1 cellular context compared by ENCODE assay signal in the genomic region with DNA sequence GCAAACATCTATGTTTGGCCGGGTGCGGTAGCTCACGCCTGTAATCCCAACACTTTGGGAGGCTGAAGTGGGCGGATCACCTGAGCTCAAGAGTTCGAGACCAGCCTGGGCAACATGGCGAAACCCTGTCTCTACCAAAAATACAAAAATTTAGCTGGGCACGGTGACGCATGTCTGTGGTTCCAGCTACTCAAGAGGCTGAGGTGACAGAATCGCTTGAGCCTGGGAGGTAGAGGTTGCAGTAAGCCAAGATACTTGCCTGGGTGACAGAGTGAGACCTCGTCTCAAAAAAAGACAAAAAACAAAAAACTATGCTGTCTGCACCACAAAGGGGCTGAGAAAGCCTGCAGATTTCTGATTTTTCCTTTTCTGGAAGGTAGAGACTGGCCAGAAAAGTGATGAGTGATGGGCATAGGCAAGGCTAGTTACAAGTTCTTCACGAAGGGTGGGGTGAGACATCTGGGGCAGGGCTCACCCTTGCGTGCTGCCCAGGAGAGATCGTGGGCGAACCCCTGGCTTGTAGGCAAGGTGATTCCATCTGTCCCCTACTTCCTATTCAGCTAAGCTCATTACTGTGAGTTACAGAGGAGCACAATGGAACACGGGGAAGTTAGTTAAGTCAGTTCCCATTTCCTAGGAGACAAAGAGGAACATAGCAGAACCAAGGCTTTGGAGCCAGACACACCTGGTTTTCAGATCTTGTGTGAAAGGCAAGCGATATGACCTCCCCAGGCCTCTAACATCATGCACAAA.
A peak's percentile ranks its signal among the peaks of the same experiment; 100 is the strongest.
TF ChIP-seq lines count a peak whose summit lies in the region.

No MANE protein-coding gene starts in this region.

TF ChIP-seq in K562, 482 proteins besides CTCF, POLR2A, EP300 and RAD21 (continued from another document):
- TF ChIP-seq, protein P1, sequence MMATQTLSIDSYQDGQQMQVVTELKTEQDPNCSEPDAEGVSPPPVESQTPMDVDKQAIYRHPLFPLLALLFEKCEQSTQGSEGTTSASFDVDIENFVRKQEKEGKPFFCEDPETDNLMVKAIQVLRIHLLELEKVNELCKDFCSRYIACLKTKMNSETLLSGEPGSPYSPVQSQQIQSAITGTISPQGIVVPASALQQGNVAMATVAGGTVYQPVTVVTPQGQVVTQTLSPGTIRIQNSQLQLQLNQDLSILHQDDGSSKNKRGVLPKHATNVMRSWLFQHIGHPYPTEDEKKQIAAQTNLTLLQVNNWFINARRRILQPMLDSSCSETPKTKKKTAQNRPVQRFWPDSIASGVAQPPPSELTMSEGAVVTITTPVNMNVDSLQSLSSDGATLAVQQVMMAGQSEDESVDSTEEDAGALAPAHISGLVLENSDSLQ (IDR thresholded peaks at IDR 0.05): 0 out of 2 replicates have a peak, but pooled peaks have one; percentile 7
- TF ChIP-seq SPI1 (IDR thresholded peaks at IDR 0.05; ENCODE audit: borderline replicate concordance, low read depth, low read length): peak; percentile 69; the same call in 1 of the 2 replicates
- TF ChIP-seq ZNF830 (CRISPR knock-in tag; IDR thresholded peaks at IDR 0.05): no peak
- TF ChIP-seq, protein P2, sequence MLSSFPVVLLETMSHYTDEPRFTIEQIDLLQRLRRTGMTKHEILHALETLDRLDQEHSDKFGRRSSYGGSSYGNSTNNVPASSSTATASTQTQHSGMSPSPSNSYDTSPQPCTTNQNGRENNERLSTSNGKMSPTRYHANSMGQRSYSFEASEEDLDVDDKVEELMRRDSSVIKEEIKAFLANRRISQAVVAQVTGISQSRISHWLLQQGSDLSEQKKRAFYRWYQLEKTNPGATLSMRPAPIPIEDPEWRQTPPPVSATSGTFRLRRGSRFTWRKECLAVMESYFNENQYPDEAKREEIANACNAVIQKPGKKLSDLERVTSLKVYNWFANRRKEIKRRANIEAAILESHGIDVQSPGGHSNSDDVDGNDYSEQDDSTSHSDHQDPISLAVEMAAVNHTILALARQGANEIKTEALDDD (IDR thresholded peaks at IDR 0.05): peak; percentile 68; the same call in 1 of the 2 replicates
- peak; percentile 58; the same call in 1 of the 2 replicates for TF ChIP-seq ZNF263 (CRISPR knock-in tag; IDR thresholded peaks at IDR 0.05; ENCODE audit: borderline replicate concordance)
- TF ChIP-seq CHD1 (IDR thresholded peaks at IDR 0.05; ENCODE audit: low read length): peak; percentile 19
- no peak for TF ChIP-seq ZNF41 (CRISPR knock-in tag; conservative IDR thresholded peaks at IDR 0.05)
- TF ChIP-seq, protein P3, sequence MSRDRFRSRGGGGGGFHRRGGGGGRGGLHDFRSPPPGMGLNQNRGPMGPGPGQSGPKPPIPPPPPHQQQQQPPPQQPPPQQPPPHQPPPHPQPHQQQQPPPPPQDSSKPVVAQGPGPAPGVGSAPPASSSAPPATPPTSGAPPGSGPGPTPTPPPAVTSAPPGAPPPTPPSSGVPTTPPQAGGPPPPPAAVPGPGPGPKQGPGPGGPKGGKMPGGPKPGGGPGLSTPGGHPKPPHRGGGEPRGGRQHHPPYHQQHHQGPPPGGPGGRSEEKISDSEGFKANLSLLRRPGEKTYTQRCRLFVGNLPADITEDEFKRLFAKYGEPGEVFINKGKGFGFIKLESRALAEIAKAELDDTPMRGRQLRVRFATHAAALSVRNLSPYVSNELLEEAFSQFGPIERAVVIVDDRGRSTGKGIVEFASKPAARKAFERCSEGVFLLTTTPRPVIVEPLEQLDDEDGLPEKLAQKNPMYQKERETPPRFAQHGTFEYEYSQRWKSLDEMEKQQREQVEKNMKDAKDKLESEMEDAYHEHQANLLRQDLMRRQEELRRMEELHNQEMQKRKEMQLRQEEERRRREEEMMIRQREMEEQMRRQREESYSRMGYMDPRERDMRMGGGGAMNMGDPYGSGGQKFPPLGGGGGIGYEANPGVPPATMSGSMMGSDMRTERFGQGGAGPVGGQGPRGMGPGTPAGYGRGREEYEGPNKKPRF (IDR thresholded peaks at IDR 0.05; ENCODE audit: low read depth, low read length): no peak
- 0 out of 2 replicates have a peak, but pooled peaks have one; percentile 36 for TF ChIP-seq RB1 (IDR thresholded peaks at IDR 0.05; ENCODE audit: low read depth)
- TF ChIP-seq CCNT2 (IDR thresholded peaks at IDR 0.05; ENCODE audit: borderline replicate concordance, extremely low read depth, insufficient read length, low read depth, low read length): no peak
- no peak; the same call in 1 of the 2 replicates for TF ChIP-seq SOX6 (IDR thresholded peaks at IDR 0.05)
